ENCODE assay signal across 16 cellular contexts in the genomic region with DNA sequence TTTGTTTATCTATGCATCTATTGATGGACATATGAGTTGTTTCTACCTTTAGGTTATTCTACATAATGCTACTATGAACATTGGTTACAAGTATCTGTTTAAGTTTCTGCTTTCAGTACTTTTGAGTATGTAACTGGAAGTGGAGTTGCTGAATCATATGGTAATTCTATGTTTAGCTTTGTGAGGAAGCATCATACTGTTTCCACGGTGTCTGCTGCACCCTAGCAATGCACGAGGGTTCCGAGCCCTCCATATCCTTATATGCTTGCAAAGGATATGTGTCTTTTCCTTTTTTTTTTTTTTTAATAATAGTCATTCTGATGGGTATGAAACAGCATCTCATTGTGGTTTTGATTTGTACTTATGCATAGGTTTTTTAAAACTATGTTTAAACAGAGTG.
A peak's percentile ranks its signal among the peaks of the same experiment; 100 is the strongest.
DNase-seq lines count a peak whose midpoint lies in the region; ATAC-seq, FAIRE-seq and TF ChIP-seq lines count a peak whose summit lies in the region.
"Had no signal": no experiment of that assay in that cellular context is flagged by ENCODE, and none has a peak within 500 bp of the region (broad histone marks: within the 10 kb centered on the region; RNA-seq: fewer than 3 reads in every experiment).

No MANE protein-coding gene starts in this region.

- no peaks in the 10 kb centered on the region for H3K36me3 ChIP-seq in MM.1S (replicated peaks; ENCODE audit: insufficient read depth, low read length)
- no peaks in the 10 kb centered on the region for H3K36me3 ChIP-seq in CD8-positive, alpha-beta memory T cell (ENCODE audit: insufficient read depth, low read length)
- H3K36me3 ChIP-seq: neural progenitor cell had no signal

- no peak overlapping the region for H2AFZ ChIP-seq in MM.1S (ENCODE audit: low read length)
- H2AFZ ChIP-seq: neural progenitor cell had no signal

- H3K27me3 ChIP-seq in MM.1S (replicated peaks; ENCODE audit: insufficient read depth, low read length): no peaks in the 10 kb centered on the region
- H3K27me3 ChIP-seq in CD8-positive, alpha-beta memory T cell (ENCODE audit: insufficient read depth, low read length, poor library complexity, severe bottlenecking): no peaks in the 10 kb centered on the region
- H3K27me3 ChIP-seq: neural progenitor cell had no signal

- FAIRE-seq in frontal cortex (lab: Jason Lieb, UNC): no peak

- H3K9me3 Mint-ChIP-seq in activated naive CD4-positive, alpha-beta T cell treated with anti-CD3 and anti-CD28 coated beads, Interleukin-2, amount 50 U/mL, for 72 hours: peaks cover 0 to 5% of the 10 kb centered on the region in 2 donors
- no peaks in the 10 kb centered on the region for H3K9me3 Mint-ChIP-seq in CD8-positive, alpha-beta memory T cell
- no peaks in the 10 kb centered on the region for H3K9me3 Mint-ChIP-seq in activated CD8-positive, alpha-beta memory T cell treated with anti-CD3 and anti-CD28 coated beads, Interleukin-2, amount 10 ng/mL, durations not matched to agents 7 days and 5 days (ENCODE audit: low read depth)
- H3K9me3 Mint-ChIP-seq: brain; T-helper 2 cell treated with Interferon-gamma antibody and Interleukin-4, amounts not matched to agents 5 μg/mL and 100 μg/mL, for 36 hours had no signal

- no peak overlapping the region for H3K4me3 Mint-ChIP-seq in CD8-positive, alpha-beta memory T cell
- no peak overlapping the region for H3K4me3 Mint-ChIP-seq in activated CD8-positive, alpha-beta memory T cell treated with anti-CD3 and anti-CD28 coated beads, Interleukin-2, amount 10 ng/mL, durations not matched to agents 7 days and 5 days
- H3K4me3 Mint-ChIP-seq: neural progenitor cell; T-helper 2 cell treated with Interferon-gamma antibody and Interleukin-4, amounts not matched to agents 5 μg/mL and 100 μg/mL, for 36 hours had no signal

- no peaks in the 10 kb centered on the region for H3K36me3 Mint-ChIP-seq in activated naive CD4-positive, alpha-beta T cell treated with anti-CD3 and anti-CD28 coated beads, Interleukin-2, amount 50 U/mL, for 72 hours
- H3K36me3 Mint-ChIP-seq in CD8-positive, alpha-beta memory T cell: no peaks in the 10 kb centered on the region
- H3K36me3 Mint-ChIP-seq in activated CD8-positive, alpha-beta memory T cell treated with anti-CD3 and anti-CD28 coated beads, Interleukin-2, amount 10 ng/mL, durations not matched to agents 7 days and 5 days: no peaks in the 10 kb centered on the region

- CTCF ChIA-PET in CD8-positive, alpha-beta memory T cell (lab: Charles Lee): no interaction called here
- CTCF ChIA-PET in activated CD8-positive, alpha-beta memory T cell treated with anti-CD3 and anti-CD28 coated beads, Interleukin-2, amount 10 ng/mL, durations not matched to agents 7 days and 5 days (lab: Charles Lee): no interaction called here

- H3K79me2 ChIP-seq in MM.1S (ENCODE audit: low read length): no peaks in the 10 kb centered on the region

- H3K27ac ChIP-seq in MM.1S (ENCODE audit: low read length): no peak overlapping the region
- no peak overlapping the region for H3K27ac ChIP-seq in CD8-positive, alpha-beta memory T cell (ENCODE audit: low read depth, low read length)
- H3K27ac ChIP-seq: neural progenitor cell had no signal

- peaks cover 4% of the 10 kb centered on the region; the same call in 1 of the 2 replicates for H3K4me1 ChIP-seq in MM.1S (ENCODE audit: low read length)
- H3K4me1 ChIP-seq in CD8-positive, alpha-beta memory T cell (ENCODE audit: insufficient read depth, low read length): no peaks in the 10 kb centered on the region

- TF ChIP-seq CTCF in MM.1S (IDR thresholded peaks at IDR 0.05; ENCODE audit: low read length) (no peak), fibroblast of mammary gland (conservative IDR thresholded peaks at IDR 0.05; ENCODE audit: control insufficient read depth, insufficient read depth, low read depth, low read length) (no peak)

- no peaks in the 10 kb centered on the region for H4K20me1 ChIP-seq in MM.1S (ENCODE audit: insufficient read depth, low read length)

- DNase-seq in activated naive CD4-positive, alpha-beta T cell treated with anti-CD3 and anti-CD28 coated beads, Interleukin-2, amount 50 U/mL, for 72 hours (ENCODE audit: low spot score in 2 of 2): no peak
- no peak for DNase-seq in activated naive CD4-positive, alpha-beta T cell (lab: John Stamatoyannopoulos, UW)
- peak; percentile 13 for DNase-seq in MM.1S
- DNase-seq in fibroblast of mammary gland (ENCODE audit: low read depth): peak; percentile 42
- no peak for DNase-seq in NCI-H2107 treated with DMSO at 0.1 percent for 48 hours (lab: John Stamatoyannopoulos, UW; ENCODE audit: unreplicated experiment)
- no peak for DNase-seq in frontal cortex (ENCODE audit: low spot score in 2 of 2)
- DNase-seq in CD8-positive, alpha-beta memory T cell: no peak
- DNase-seq in activated CD8-positive, alpha-beta memory T cell treated with anti-CD3 and anti-CD28 coated beads, Interleukin-2, amount 10 ng/mL, durations not matched to agents 7 days and 5 days: no peak
- DNase-seq: AML-193; islet precursor cell; NCI-H146; PC-3; stimulated activated CD4-positive, alpha-beta T cell treated with anti-CD3 and anti-CD28 coated beads, Interleukin-12 subunit alpha, Interleukin-12 subunit beta, amount 100 ng/mL, for 4 hours had no signal

- H3K4me2 ChIP-seq in MM.1S (ENCODE audit: low read depth, low read length): peak overlapping the region; percentile 26; the same call in 1 of the 2 replicates

- peaks cover 6 to 12% of the 10 kb centered on the region in 2 donors for H3K27me3 Mint-ChIP-seq in CD8-positive, alpha-beta memory T cell
- peaks cover 35% of the 10 kb centered on the region for H3K27me3 Mint-ChIP-seq in activated CD8-positive, alpha-beta memory T cell treated with anti-CD3 and anti-CD28 coated beads, Interleukin-2, amount 10 ng/mL, durations not matched to agents 7 days and 5 days

- H3K27ac Mint-ChIP-seq in activated naive CD4-positive, alpha-beta T cell treated with anti-CD3 and anti-CD28 coated beads, Interleukin-2, amount 50 U/mL, for 72 hours: peak overlapping the region in 1 of 2 donors; percentile 92
- no peak overlapping the region for H3K27ac Mint-ChIP-seq in CD8-positive, alpha-beta memory T cell
- H3K27ac Mint-ChIP-seq in activated CD8-positive, alpha-beta memory T cell treated with anti-CD3 and anti-CD28 coated beads, Interleukin-2, amount 10 ng/mL, durations not matched to agents 7 days and 5 days: no peak overlapping the region
- H3K27ac Mint-ChIP-seq: neural progenitor cell; T-helper 2 cell treated with Interferon-gamma antibody and Interleukin-4, amounts not matched to agents 5 μg/mL and 100 μg/mL, for 36 hours had no signal

- H3K4me1 Mint-ChIP-seq in CD8-positive, alpha-beta memory T cell: no peaks in the 10 kb centered on the region
- H3K4me1 Mint-ChIP-seq in activated CD8-positive, alpha-beta memory T cell treated with anti-CD3 and anti-CD28 coated beads, Interleukin-2, amount 10 ng/mL, durations not matched to agents 7 days and 5 days: no peaks in the 10 kb centered on the region

- H3K9me3 ChIP-seq in MM.1S (replicated peaks; ENCODE audit: insufficient read depth, low read length): no peaks in the 10 kb centered on the region
- no peaks in the 10 kb centered on the region for H3K9me3 ChIP-seq in CD8-positive, alpha-beta memory T cell (ENCODE audit: low read length)

- no peaks in the 10 kb centered on the region for H3K9me2 ChIP-seq in MM.1S (replicated peaks; ENCODE audit: insufficient read depth, low read length)

- H3K4me3 ChIP-seq in MM.1S (ENCODE audit: low read length): no peak overlapping the region
- H3K4me3 ChIP-seq in fibroblast of mammary gland (ENCODE audit: control insufficient read depth, low read depth, low read length): no peak overlapping the region
- no peak overlapping the region for H3K4me3 ChIP-seq in CD8-positive, alpha-beta memory T cell (ENCODE audit: low read length)
- H3K4me3 ChIP-seq: neural progenitor cell had no signal

- peak; percentile 23 to 29 for ATAC-seq in activated naive CD4-positive, alpha-beta T cell treated with anti-CD3 and anti-CD28 coated beads, Interleukin-2, amount 50 U/mL, for 72 hours
- ATAC-seq in activated CD8-positive, alpha-beta memory T cell treated with anti-CD3 and anti-CD28 coated beads, Interleukin-2, amount 10 ng/mL, durations not matched to agents 7 days and 5 days: no peak
- ATAC-seq: PC-3 had no signal

- no peaks in the 10 kb centered on the region for H3F3A ChIP-seq in MM.1S (ENCODE audit: insufficient read depth, low read length)

- POLR2A ChIA-PET in CD8-positive, alpha-beta memory T cell (lab: Charles Lee): no interaction called here

- no peak overlapping the region for H3K9ac ChIP-seq in MM.1S (ENCODE audit: low read length)
- H3K9ac ChIP-seq: neural progenitor cell had no signal

Comparison
In these comparisons a context has a peak if more than half of its experiments do, and no peak if none do; other contexts are left out.
1. DNase-seq: peak in MM.1S (single experiment) and fibroblast of mammary gland (single experiment); none in activated naive CD4-positive, alpha-beta T cell treated with anti-CD3 and anti-CD28 coated beads, Interleukin-2, amount 50 U/mL, for 72 hours (0 of 2), activated naive CD4-positive, alpha-beta T cell (0 of 4), NCI-H2107 treated with DMSO at 0.1 percent for 48 hours (single experiment), frontal cortex (0 of 2), CD8-positive, alpha-beta memory T cell (0 of 5) and activated CD8-positive, alpha-beta memory T cell treated with anti-CD3 and anti-CD28 coated beads, Interleukin-2, amount 10 ng/mL, durations not matched to agents 7 days and 5 days (single experiment).